In genomic region chr7:154832557-154833138, GRCh38 we compare ENCODE assay signal across 1 cellular context.
TF ChIP-seq lines count a peak whose summit lies in the region.

No MANE protein-coding gene starts in this region.

TF ChIP-seq in HEK293, 187 proteins besides CTCF, POLR2A, EP300 and RAD21 (continued from another document):
- TF ChIP-seq, protein P1, sequence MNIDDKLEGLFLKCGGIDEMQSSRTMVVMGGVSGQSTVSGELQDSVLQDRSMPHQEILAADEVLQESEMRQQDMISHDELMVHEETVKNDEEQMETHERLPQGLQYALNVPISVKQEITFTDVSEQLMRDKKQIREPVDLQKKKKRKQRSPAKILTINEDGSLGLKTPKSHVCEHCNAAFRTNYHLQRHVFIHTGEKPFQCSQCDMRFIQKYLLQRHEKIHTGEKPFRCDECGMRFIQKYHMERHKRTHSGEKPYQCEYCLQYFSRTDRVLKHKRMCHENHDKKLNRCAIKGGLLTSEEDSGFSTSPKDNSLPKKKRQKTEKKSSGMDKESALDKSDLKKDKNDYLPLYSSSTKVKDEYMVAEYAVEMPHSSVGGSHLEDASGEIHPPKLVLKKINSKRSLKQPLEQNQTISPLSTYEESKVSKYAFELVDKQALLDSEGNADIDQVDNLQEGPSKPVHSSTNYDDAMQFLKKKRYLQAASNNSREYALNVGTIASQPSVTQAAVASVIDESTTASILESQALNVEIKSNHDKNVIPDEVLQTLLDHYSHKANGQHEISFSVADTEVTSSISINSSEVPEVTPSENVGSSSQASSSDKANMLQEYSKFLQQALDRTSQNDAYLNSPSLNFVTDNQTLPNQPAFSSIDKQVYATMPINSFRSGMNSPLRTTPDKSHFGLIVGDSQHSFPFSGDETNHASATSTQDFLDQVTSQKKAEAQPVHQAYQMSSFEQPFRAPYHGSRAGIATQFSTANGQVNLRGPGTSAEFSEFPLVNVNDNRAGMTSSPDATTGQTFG (tag by site-specific recombination; IDR thresholded peaks at IDR 0.05; ENCODE audit: borderline replicate concordance), result no peak
- no peak for TF ChIP-seq ZNF202 (tag by site-specific recombination; IDR thresholded peaks at IDR 0.05; ENCODE audit: borderline replicate concordance)
- TF ChIP-seq TRIM28 (IDR thresholded peaks at IDR 0.05; ENCODE audit: borderline replicate concordance, low read length), result peak; percentile 80; the same call in 1 of the 2 replicates
- no peak for TF ChIP-seq TSHZ1 (tag by site-specific recombination; IDR thresholded peaks at IDR 0.05; ENCODE audit: borderline replicate concordance)
- TF ChIP-seq MZF1 (tag by site-specific recombination; IDR thresholded peaks at IDR 0.05; ENCODE audit: borderline replicate concordance), result no peak
- TF ChIP-seq, protein P2, sequence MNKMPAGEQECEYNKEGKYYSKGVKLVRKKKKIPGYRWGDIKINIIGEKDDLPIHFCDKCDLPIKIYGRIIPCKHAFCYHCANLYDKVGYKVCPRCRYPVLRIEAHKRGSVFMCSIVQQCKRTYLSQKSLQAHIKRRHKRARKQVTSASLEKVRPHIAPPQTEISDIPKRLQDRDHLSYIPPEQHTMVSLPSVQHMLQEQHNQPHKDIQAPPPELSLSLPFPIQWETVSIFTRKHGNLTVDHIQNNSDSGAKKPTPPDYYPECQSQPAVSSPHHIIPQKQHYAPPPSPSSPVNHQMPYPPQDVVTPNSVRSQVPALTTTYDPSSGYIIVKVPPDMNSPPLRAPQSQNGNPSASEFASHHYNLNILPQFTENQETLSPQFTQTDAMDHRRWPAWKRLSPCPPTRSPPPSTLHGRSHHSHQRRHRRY (tag by site-specific recombination; IDR thresholded peaks at IDR 0.05), result no peak
- TF ChIP-seq, protein P3, sequence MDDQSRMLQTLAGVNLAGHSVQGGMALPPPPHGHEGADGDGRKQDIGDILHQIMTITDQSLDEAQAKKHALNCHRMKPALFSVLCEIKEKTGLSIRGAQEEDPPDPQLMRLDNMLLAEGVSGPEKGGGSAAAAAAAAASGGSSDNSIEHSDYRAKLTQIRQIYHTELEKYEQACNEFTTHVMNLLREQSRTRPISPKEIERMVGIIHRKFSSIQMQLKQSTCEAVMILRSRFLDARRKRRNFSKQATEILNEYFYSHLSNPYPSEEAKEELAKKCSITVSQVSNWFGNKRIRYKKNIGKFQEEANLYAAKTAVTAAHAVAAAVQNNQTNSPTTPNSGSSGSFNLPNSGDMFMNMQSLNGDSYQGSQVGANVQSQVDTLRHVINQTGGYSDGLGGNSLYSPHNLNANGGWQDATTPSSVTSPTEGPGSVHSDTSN (CRISPR knock-in tag; IDR thresholded peaks at IDR 0.05), result 0 out of 2 replicates have a peak, but pooled peaks have one; percentile 38
- TF ChIP-seq ZNF654 (tag by site-specific recombination; IDR thresholded peaks at IDR 0.05; ENCODE audit: low read depth), result peak; percentile 59
